ENCODE assay signal across 1 cellular context in genomic region chr10:102268333-102268999, GRCh38.
TF ChIP-seq lines count a peak whose summit lies in the region.

No MANE protein-coding gene starts in this region.

TF ChIP-seq in IMR-90, 13 proteins besides CTCF, POLR2A, EP300 and RAD21:
- TF ChIP-seq BHLHE40 (IDR thresholded peaks at IDR 0.05; ENCODE audit: low read depth, low read length) = no peak
- no peak for TF ChIP-seq RCOR1 (IDR thresholded peaks at IDR 0.05; ENCODE audit: insufficient replicate concordance, low read length)
- no peak for TF ChIP-seq MXI1 (IDR thresholded peaks at IDR 0.05; ENCODE audit: borderline replicate concordance, low read depth, low read length)
- no peak for TF ChIP-seq FOS (IDR thresholded peaks at IDR 0.05; ENCODE audit: low read depth, low read length)
- TF ChIP-seq MAZ (IDR thresholded peaks at IDR 0.05; ENCODE audit: borderline replicate concordance, low read depth, low read length) = no peak
- TF ChIP-seq ELK1 (IDR thresholded peaks at IDR 0.05; ENCODE audit: borderline replicate concordance, low read depth, low read length) = no peak
- no peak for TF ChIP-seq NFE2L2 (IDR thresholded peaks at IDR 0.05; ENCODE audit: low read depth, low read length)
- TF ChIP-seq CEBPB (IDR thresholded peaks at IDR 0.05; ENCODE audit: low read depth, low read length) = no peak
- no peak for TF ChIP-seq MAFK (IDR thresholded peaks at IDR 0.05; ENCODE audit: low read depth, low read length)
- TF ChIP-seq USF2 (IDR thresholded peaks at IDR 0.05; ENCODE audit: low read depth, low read length) = no peak
- no peak for TF ChIP-seq CHD1 (IDR thresholded peaks at IDR 0.05; ENCODE audit: low read depth, low read length)
